In genomic region chr14:72975776-72976175, GRCh38 we compare ENCODE assay signal across 18 cellular contexts. TPM values are rescaled to one million over a fixed set of nuclear protein-coding genes. Genes with fewer than 3 reads are reported as not detected.
DNase-seq lines count a peak whose midpoint lies in the region; ATAC-seq and TF ChIP-seq lines count a peak whose summit lies in the region.
"Had no signal": no experiment of that assay in that cellular context is flagged by ENCODE, and none has a peak within 500 bp of the region (broad histone marks: within the 10 kb centered on the region; RNA-seq: fewer than 3 reads in every experiment).

No MANE protein-coding gene starts in this region.

- intact Hi-C loops in activated naive CD4-positive, alpha-beta T cell treated with anti-CD3 and anti-CD28 coated beads for 36 hours (cut with micrococcal nuclease), result no loop called here

- no peak for ATAC-seq in GM19452 (IDR thresholded peaks at IDR 0.05; ENCODE audit: unreplicated experiment)
- no peak for ATAC-seq in natural killer cell treated with Interleukin-12 subunit alpha and Interleukin-12 subunit beta and Interleukin-15 and Interleukin-18, amount 100 ng/mL, for 72 hours
- ATAC-seq: activated CD4-positive, CD25-positive, alpha-beta regulatory T cell treated with anti-CD3 and anti-CD28 coated beads, Interleukin-2, amount 50 U/mL, for 24 hours; heart left ventricle; T-cell had no signal

- CTCF ChIA-PET in activated naive CD4-positive, alpha-beta T cell treated with anti-CD3 and anti-CD28 coated beads for 36 hours (lab: Charles Lee), result interaction anchor here (0.5 to 1.8 kb wide), 3 partner anchors 12 to 357 kb away, joined by 3 to 5 read pairs (median 3); no protein-coding TSS in a partner anchor
- CTCF ChIA-PET in activated naive CD4-positive, alpha-beta T cell treated with anti-CD3 and anti-CD28 coated beads, Interleukin-2, amount 10 ng/mL, durations not matched to agents 7 days and 5 days (lab: Charles Lee), result no interaction called here

- no peaks in the 10 kb centered on the region for H3K27me3 Mint-ChIP-seq in activated naive CD4-positive, alpha-beta T cell treated with anti-CD3 and anti-CD28 coated beads for 36 hours (ENCODE audit: low read depth)
- no peaks in the 10 kb centered on the region for H3K27me3 Mint-ChIP-seq in activated naive CD4-positive, alpha-beta T cell treated with anti-CD3 and anti-CD28 coated beads, Interleukin-2, amount 10 ng/mL, durations not matched to agents 7 days and 5 days
- H3K27me3 Mint-ChIP-seq in natural killer cell treated with Interleukin-12 subunit alpha and Interleukin-12 subunit beta and Interleukin-15 and Interleukin-18, amount 100 ng/mL, for 72 hours, result no peaks in the 10 kb centered on the region
- H3K27me3 Mint-ChIP-seq: activated T-cell treated with anti-CD3 and anti-CD28 coated beads, Interleukin-2, amount 50 U/mL, for 24 hours; T-cell had no signal

- H3K9me3 Mint-ChIP-seq in activated naive CD4-positive, alpha-beta T cell treated with anti-CD3 and anti-CD28 coated beads for 36 hours, result no peaks in the 10 kb centered on the region
- H3K9me3 Mint-ChIP-seq in activated naive CD4-positive, alpha-beta T cell treated with anti-CD3 and anti-CD28 coated beads, Interleukin-2, amount 10 ng/mL, durations not matched to agents 7 days and 5 days, result no peaks in the 10 kb centered on the region
- no peaks in the 10 kb centered on the region for H3K9me3 Mint-ChIP-seq in natural killer cell treated with Interleukin-12 subunit alpha and Interleukin-12 subunit beta and Interleukin-15 and Interleukin-18, amount 100 ng/mL, for 72 hours
- H3K9me3 Mint-ChIP-seq: activated T-cell treated with anti-CD3 and anti-CD28 coated beads, Interleukin-2, amount 50 U/mL, for 24 hours; T-cell had no signal

- DNase-seq in activated naive CD4-positive, alpha-beta T cell treated with anti-CD3 and anti-CD28 coated beads for 36 hours, result peak; percentile 39
- no peak for DNase-seq in activated naive CD4-positive, alpha-beta T cell treated with anti-CD3 and anti-CD28 coated beads, Interleukin-2, amount 10 ng/mL, durations not matched to agents 7 days and 5 days
- DNase-seq in cerebellar cortex (ENCODE audit: low spot score) (peak; percentile 10), inferior parietal cortex (ENCODE audit: extremely low spot score) (no peak), CD1c-positive myeloid dendritic cell (ENCODE audit: extremely low spot score) (no peak)
- DNase-seq in natural killer cell treated with Interleukin-12 subunit alpha and Interleukin-12 subunit beta and Interleukin-15 and Interleukin-18, amount 100 ng/mL, for 72 hours (ENCODE audit: low spot score), result no peak
- DNase-seq: activated T-cell treated with anti-CD3 and anti-CD28 coated beads, Interleukin-2, amount 50 U/mL, for 24 hours; adrenal gland; AML-193; DMS79; heart left ventricle; IMR-90; NCI-H226; ovary; T-cell had no signal

- no peak overlapping the region for H3K27ac Mint-ChIP-seq in activated naive CD4-positive, alpha-beta T cell treated with anti-CD3 and anti-CD28 coated beads for 36 hours
- no peak overlapping the region for H3K27ac Mint-ChIP-seq in activated naive CD4-positive, alpha-beta T cell treated with anti-CD3 and anti-CD28 coated beads, Interleukin-2, amount 10 ng/mL, durations not matched to agents 7 days and 5 days
- no peak overlapping the region for H3K27ac Mint-ChIP-seq in natural killer cell treated with Interleukin-12 subunit alpha and Interleukin-12 subunit beta and Interleukin-15 and Interleukin-18, amount 100 ng/mL, for 72 hours
- H3K27ac Mint-ChIP-seq: activated T-cell treated with anti-CD3 and anti-CD28 coated beads, Interleukin-2, amount 50 U/mL, for 24 hours; T-cell had no signal

- TF ChIP-seq EP300 in Ishikawa (IDR thresholded peaks at IDR 0.05; ENCODE audit: borderline replicate concordance), result no peak

- H3K4me3 Mint-ChIP-seq in activated naive CD4-positive, alpha-beta T cell treated with anti-CD3 and anti-CD28 coated beads for 36 hours, result no peak overlapping the region
- H3K4me3 Mint-ChIP-seq in activated naive CD4-positive, alpha-beta T cell treated with anti-CD3 and anti-CD28 coated beads, Interleukin-2, amount 10 ng/mL, durations not matched to agents 7 days and 5 days, result no peak overlapping the region
- H3K4me3 Mint-ChIP-seq in natural killer cell treated with Interleukin-12 subunit alpha and Interleukin-12 subunit beta and Interleukin-15 and Interleukin-18, amount 100 ng/mL, for 72 hours, result no peak overlapping the region
- H3K4me3 Mint-ChIP-seq: activated T-cell treated with anti-CD3 and anti-CD28 coated beads, Interleukin-2, amount 50 U/mL, for 24 hours; T-cell had no signal

- peaks cover 6% of the 10 kb centered on the region for H3K36me3 Mint-ChIP-seq in activated naive CD4-positive, alpha-beta T cell treated with anti-CD3 and anti-CD28 coated beads for 36 hours (ENCODE audit: low read depth)
- peaks cover 38% of the 10 kb centered on the region for H3K36me3 Mint-ChIP-seq in activated naive CD4-positive, alpha-beta T cell treated with anti-CD3 and anti-CD28 coated beads, Interleukin-2, amount 10 ng/mL, durations not matched to agents 7 days and 5 days
- H3K36me3 Mint-ChIP-seq in natural killer cell treated with Interleukin-12 subunit alpha and Interleukin-12 subunit beta and Interleukin-15 and Interleukin-18, amount 100 ng/mL, for 72 hours, result peaks cover 4% of the 10 kb centered on the region

- peak; percentile 15; the same call in 1 of the 2 replicates for TF ChIP-seq RAD21 in Ishikawa (IDR thresholded peaks at IDR 0.05; ENCODE audit: low read depth)

- no peaks in the 10 kb centered on the region for H3K4me1 Mint-ChIP-seq in activated naive CD4-positive, alpha-beta T cell treated with anti-CD3 and anti-CD28 coated beads for 36 hours (ENCODE audit: low read depth)
- no peaks in the 10 kb centered on the region for H3K4me1 Mint-ChIP-seq in activated naive CD4-positive, alpha-beta T cell treated with anti-CD3 and anti-CD28 coated beads, Interleukin-2, amount 10 ng/mL, durations not matched to agents 7 days and 5 days
- no peaks in the 10 kb centered on the region for H3K4me1 Mint-ChIP-seq in natural killer cell treated with Interleukin-12 subunit alpha and Interleukin-12 subunit beta and Interleukin-15 and Interleukin-18, amount 100 ng/mL, for 72 hours (ENCODE audit: low read depth in 2 of 2)
- H3K4me1 Mint-ChIP-seq: T-cell had no signal

TF ChIP-seq in Ishikawa, 13 proteins besides CTCF, POLR2A, EP300 and RAD21:
- TF ChIP-seq MAX (IDR thresholded peaks at IDR 0.05), result no peak
- TF ChIP-seq NFIC (IDR thresholded peaks at IDR 0.05), result no peak

RNA-seq across cellular contexts. Expression of gene DCAF4, which starts 49.5 kb away (rescaled TPM):
- 10 to 100 TPM; 13.3 to 16.4 TPM for total RNA-seq in activated naive CD4-positive, alpha-beta T cell treated with anti-CD3 and anti-CD28 coated beads for 36 hours
- total RNA-seq in natural killer cell treated with Interleukin-12 subunit alpha and Interleukin-12 subunit beta and Interleukin-15 and Interleukin-18, amount 100 ng/mL, for 72 hours, result 10 to 100 TPM; 15.1 to 20.6 TPM

RNA-seq across cellular contexts. Expression of gene ZFYVE1, which starts 51.1 kb away (rescaled TPM):
- total RNA-seq in activated naive CD4-positive, alpha-beta T cell treated with anti-CD3 and anti-CD28 coated beads for 36 hours, result 1 to 10 TPM; 8.5 to 9.2 TPM
- 10 to 100 TPM; 17.9 to 25.2 TPM for total RNA-seq in natural killer cell treated with Interleukin-12 subunit alpha and Interleukin-12 subunit beta and Interleukin-15 and Interleukin-18, amount 100 ng/mL, for 72 hours

Comparison
In these comparisons a context has a peak if more than half of its experiments do, and no peak if none do; other contexts are left out.
1. DNase-seq: peak in activated naive CD4-positive, alpha-beta T cell treated with anti-CD3 and anti-CD28 coated beads for 36 hours (single experiment) and cerebellar cortex (single experiment); none in activated naive CD4-positive, alpha-beta T cell treated with anti-CD3 and anti-CD28 coated beads, Interleukin-2, amount 10 ng/mL, durations not matched to agents 7 days and 5 days (single experiment), inferior parietal cortex (single experiment), natural killer cell treated with Interleukin-12 subunit alpha and Interleukin-12 subunit beta and Interleukin-15 and Interleukin-18, amount 100 ng/mL, for 72 hours (single experiment) and CD1c-positive myeloid dendritic cell (single experiment).